ENCODE assay signal across 15 cellular contexts in genomic region chr2:105315314-105315713, GRCh38. TPM values are rescaled to one million over a fixed set of nuclear protein-coding genes. Genes with fewer than 3 reads are reported as not detected.
DNase-seq lines count a peak whose midpoint lies in the region; ATAC-seq and TF ChIP-seq lines count a peak whose summit lies in the region.
"Had no signal": no experiment of that assay in that cellular context is flagged by ENCODE, and none has a peak within 500 bp of the region (broad histone marks: within the 10 kb centered on the region; RNA-seq: fewer than 3 reads in every experiment).

No MANE protein-coding gene starts in this region.

- POLR2A ChIA-PET in CD4-positive, alpha-beta T cell (lab: Charles Lee): no interaction called here

- H3K27ac ChIP-seq in CD4-positive, alpha-beta T cell (ENCODE audit: low read depth, low read length): no peak overlapping the region
- H3K27ac ChIP-seq: HL-60, right atrium auricular region, SK-N-MC had no signal

- H3K9me3 ChIP-seq in CD4-positive, alpha-beta T cell (ENCODE audit: control insufficient read depth, low read length): no peaks in the 10 kb centered on the region
- H3K9me3 ChIP-seq: right atrium auricular region had no signal

- no peaks in the 10 kb centered on the region for H3K27me3 ChIP-seq in CD4-positive, alpha-beta T cell (ENCODE audit: control insufficient read depth, insufficient read depth, low read length)
- H3K27me3 ChIP-seq: right atrium auricular region had no signal

- no peak overlapping the region for H3K4me3 Mint-ChIP-seq in CD4-positive, alpha-beta T cell
- H3K4me3 Mint-ChIP-seq: brain had no signal

- H3K27ac Mint-ChIP-seq in CD4-positive, alpha-beta T cell: no peak overlapping the region
- H3K27ac Mint-ChIP-seq: brain had no signal

- intact Hi-C loops in CD4-positive, alpha-beta T cell (cut with DNase I, micrococcal nuclease): no loop called here

- ATAC-seq in GM18519 (IDR thresholded peaks at IDR 0.05; ENCODE audit: low FRiP score, unreplicated experiment) (peak; percentile 66), GM21360 (IDR thresholded peaks at IDR 0.05; ENCODE audit: unreplicated experiment) (peak; percentile 64), HG02884 (IDR thresholded peaks at IDR 0.05; ENCODE audit: unreplicated experiment) (peak; percentile 77), HG03571 (IDR thresholded peaks at IDR 0.05; ENCODE audit: unreplicated experiment) (peak; percentile 48)
- ATAC-seq in CD4-positive, alpha-beta T cell (ENCODE audit: poor library complexity): no peak

- TF ChIP-seq CTCF in CD4-positive, alpha-beta T cell (IDR thresholded peaks at IDR 0.05): no peak

- no peaks in the 10 kb centered on the region for H3K9me3 Mint-ChIP-seq in CD4-positive, alpha-beta T cell
- H3K9me3 Mint-ChIP-seq: brain had no signal

- CTCF ChIA-PET in CD4-positive, alpha-beta T cell (lab: Charles Lee): no interaction called here

- H3K36me3 Mint-ChIP-seq in CD4-positive, alpha-beta T cell (ENCODE audit: low read depth): peaks cover 3% of the 10 kb centered on the region

- DNase-seq in NCI-H1694 (lab: John Stamatoyannopoulos, UW) (no peak), A172 (ENCODE audit: low spot score) (no peak), NCI-H1930 (lab: John Stamatoyannopoulos, UW) (no peak)
- no peak for DNase-seq in CD4-positive, alpha-beta T cell
- DNase-seq: activated effector memory CD4-positive, alpha-beta T cell treated with Interleukin-2 at 50 U/mL for 16 hours; C1 segment of cervical spinal cord; kidney glomerular epithelial cell had no signal

- no peaks in the 10 kb centered on the region for H3K27me3 Mint-ChIP-seq in CD4-positive, alpha-beta T cell
- H3K27me3 Mint-ChIP-seq: brain had no signal

- peaks cover 52% of the 10 kb centered on the region for H3K4me1 Mint-ChIP-seq in CD4-positive, alpha-beta T cell (ENCODE audit: low read depth)

RNA-seq across cellular contexts. Expression of gene TGFBRAP1, which starts 14.2 kb away (rescaled TPM):
- total RNA-seq in A172 (2014; rRNA removed; shearing (Covaris generic)): 34.0 and 37.7 TPM in 2 replicates
- 10 to 100 TPM; 14.9 to 16.6 TPM for total RNA-seq in CD4-positive, alpha-beta T cell

RNA-seq across cellular contexts. Expression of gene C2orf49, which starts 22.0 kb away (rescaled TPM):
- total RNA-seq in A172 (2014; rRNA removed; shearing (Covaris generic)): 9.8 and 25.1 TPM in 2 replicates
- total RNA-seq in CD4-positive, alpha-beta T cell: 10 to 100 TPM; 28.8 to 29.4 TPM
